39 cellular contexts compared by ENCODE assay signal in the genomic region with DNA sequence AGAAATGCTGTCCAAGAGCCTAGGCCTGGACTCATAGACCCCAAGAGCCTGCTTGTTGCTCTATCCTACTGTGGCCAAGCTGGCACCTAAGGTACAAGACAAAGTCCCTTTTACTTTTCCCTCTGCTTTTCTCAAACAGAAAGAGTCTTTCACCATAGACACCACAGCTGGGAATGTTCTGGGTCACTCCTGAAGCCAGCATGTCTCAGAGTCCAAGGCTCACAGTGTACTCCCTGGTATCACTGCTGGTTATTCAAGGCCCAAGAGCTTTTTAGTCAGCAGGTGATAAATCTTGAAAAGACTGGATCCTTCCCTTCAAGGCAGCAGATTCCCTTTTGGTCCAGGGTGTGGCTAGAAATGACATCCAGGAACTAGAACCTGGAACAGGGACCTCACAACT.
"Had no signal": no experiment of that assay in that cellular context is flagged by ENCODE, and none has a peak within 500 bp of the region (broad histone marks: within the 10 kb centered on the region; RNA-seq: fewer than 3 reads in every experiment).

No MANE protein-coding gene starts in this region.

- H3K27ac Mint-ChIP-seq: activated naive CD4-positive, alpha-beta T cell treated with anti-CD3 and anti-CD28 coated beads, Interleukin-2, amount 10 ng/mL, durations not matched to agents 7 days and 5 days; activated naive CD4-positive, alpha-beta T cell treated with anti-CD3 and anti-CD28 coated beads, Interleukin-2, amount 50 U/mL, for 24 hours; activated naive CD4-positive, alpha-beta T cell treated with anti-CD3 and anti-CD28 coated beads, Interleukin-2, amount 50 U/mL, for 72 hours; activated naive CD8-positive, alpha-beta T cell; activated naive CD8-positive, alpha-beta T cell treated with anti-CD3 and anti-CD28 coated beads for 36 hours; activated naive CD8-positive, alpha-beta T cell treated with anti-CD3 and anti-CD28 coated beads, Interleukin-2, amount 10 ng/mL, durations not matched to agents 7 days and 5 days; activated naive CD8-positive, alpha-beta T cell treated with anti-CD3 and anti-CD28 coated beads, Interleukin-2, amount 50 U/mL, for 24 hours; activated T-cell treated with anti-CD3 and anti-CD28 coated beads, Interleukin-2, amount 50 U/mL, for 24 hours; activated T-cell treated with anti-CD3 and anti-CD28 coated beads, Interleukin-2, amount 50 U/mL, for 72 hours; activated T-helper 1 cell treated with anti-CD3 and anti-CD28 coated beads, Interleukin-12 subunit alpha, Interleukin-12 subunit beta, Interleukin-2, Interleukin-4 antibody, amounts not matched to agents 30 ng/mL and 10 ng/mL and 1 ng/mL, durations not matched to agents 14 hours and 24 hours and 36 hours; activated T-helper 17 cell treated with anti-CD3 and anti-CD28 coated beads, Interleukin-2, amount 50 U/mL, for 72 hours; activated T-helper 2 cell treated with anti-CD3 and anti-CD28 coated beads, Interferon-gamma antibody, Interleukin-2, Interleukin-4, amounts not matched to agents 10 μg/mL and 5 μg/mL and 100 μg/mL, durations not matched to agents 14 hours and 24 hours and 36 hours; brain had no signal

- H3K4me1 Mint-ChIP-seq: activated naive CD4-positive, alpha-beta T cell treated with anti-CD3 and anti-CD28 coated beads, Interleukin-2, amount 10 ng/mL, durations not matched to agents 7 days and 5 days; activated naive CD4-positive, alpha-beta T cell treated with anti-CD3 and anti-CD28 coated beads, Interleukin-2, amount 50 U/mL, for 24 hours; activated naive CD8-positive, alpha-beta T cell treated with anti-CD3 and anti-CD28 coated beads for 36 hours; activated naive CD8-positive, alpha-beta T cell treated with anti-CD3 and anti-CD28 coated beads, Interleukin-2, amount 10 ng/mL, durations not matched to agents 7 days and 5 days; activated naive CD8-positive, alpha-beta T cell treated with anti-CD3 and anti-CD28 coated beads, Interleukin-2, amount 50 U/mL, for 24 hours; activated T-helper 17 cell treated with anti-CD3 and anti-CD28 coated beads, Interleukin-2, amount 50 U/mL, for 72 hours; central memory CD8-positive, alpha-beta T cell had no signal

- FAIRE-seq: astrocyte had no signal

- H3K27me3 Mint-ChIP-seq: activated naive CD4-positive, alpha-beta T cell treated with anti-CD3 and anti-CD28 coated beads, Interleukin-2, amount 10 ng/mL, durations not matched to agents 7 days and 5 days; activated naive CD4-positive, alpha-beta T cell treated with anti-CD3 and anti-CD28 coated beads, Interleukin-2, amount 50 U/mL, for 24 hours; activated naive CD8-positive, alpha-beta T cell; activated naive CD8-positive, alpha-beta T cell treated with anti-CD3 and anti-CD28 coated beads for 36 hours; activated naive CD8-positive, alpha-beta T cell treated with anti-CD3 and anti-CD28 coated beads, Interleukin-2, amount 10 ng/mL, durations not matched to agents 7 days and 5 days; activated naive CD8-positive, alpha-beta T cell treated with anti-CD3 and anti-CD28 coated beads, Interleukin-2, amount 50 U/mL, for 24 hours; activated T-cell treated with anti-CD3 and anti-CD28 coated beads, Interleukin-2, amount 50 U/mL, for 24 hours; central memory CD8-positive, alpha-beta T cell had no signal

- H3K27me3 ChIP-seq: adrenal gland, ascending aorta, body of pancreas, brain microvascular endothelial cell, breast epithelium, cardiac muscle cell had no signal

- H3K36me3 ChIP-seq: adrenal gland, ascending aorta, brain microvascular endothelial cell, breast epithelium, cardiac muscle cell had no signal

- H3K36me3 Mint-ChIP-seq: activated naive CD4-positive, alpha-beta T cell treated with anti-CD3 and anti-CD28 coated beads, Interleukin-2, amount 10 ng/mL, durations not matched to agents 7 days and 5 days; activated naive CD4-positive, alpha-beta T cell treated with anti-CD3 and anti-CD28 coated beads, Interleukin-2, amount 50 U/mL, for 24 hours; activated naive CD4-positive, alpha-beta T cell treated with anti-CD3 and anti-CD28 coated beads, Interleukin-2, amount 50 U/mL, for 72 hours; activated naive CD8-positive, alpha-beta T cell; activated naive CD8-positive, alpha-beta T cell treated with anti-CD3 and anti-CD28 coated beads for 36 hours; activated naive CD8-positive, alpha-beta T cell treated with anti-CD3 and anti-CD28 coated beads, Interleukin-2, amount 10 ng/mL, durations not matched to agents 7 days and 5 days; brain had no signal

- H3K9me3 Mint-ChIP-seq: activated naive CD8-positive, alpha-beta T cell treated with anti-CD3 and anti-CD28 coated beads, Interleukin-2, amount 10 ng/mL, durations not matched to agents 7 days and 5 days; activated T-helper 1 cell treated with anti-CD3 and anti-CD28 coated beads, Interleukin-12 subunit alpha, Interleukin-12 subunit beta, Interleukin-2, Interleukin-4 antibody, amounts not matched to agents 30 ng/mL and 10 ng/mL and 1 ng/mL, durations not matched to agents 14 hours and 24 hours and 36 hours had no signal

- H3K4me1 ChIP-seq: adrenal gland, ascending aorta, body of pancreas, breast epithelium had no signal

- DNase-seq: activated effector memory CD4-positive, alpha-beta T cell treated with anti-CD3 and anti-CD28 coated beads, Interleukin-2, amount 50 U/mL, for 16 hours; activated effector memory CD4-positive, alpha-beta T cell treated with Interleukin-2 at 50 U/mL for 16 hours; activated gamma-delta T cell; activated gamma-delta T cell treated with Interleukin-2 at 50 U/mL for 16 hours; activated naive CD4-positive, alpha-beta T cell; activated naive CD4-positive, alpha-beta T cell treated with anti-CD3 and anti-CD28 coated beads, Interleukin-2, amount 10 ng/mL, durations not matched to agents 7 days and 5 days; activated naive CD4-positive, alpha-beta T cell treated with anti-CD3 and anti-CD28 coated beads, Interleukin-2, amount 50 U/mL, for 16 hours; activated naive CD4-positive, alpha-beta T cell treated with Interleukin-2 at 50 U/mL for 16 hours; activated naive CD8-positive, alpha-beta T cell treated with anti-CD3 and anti-CD28 coated beads for 36 hours; activated naive CD8-positive, alpha-beta T cell treated with anti-CD3 and anti-CD28 coated beads, Interleukin-2, amount 10 ng/mL, durations not matched to agents 7 days and 5 days; activated naive CD8-positive, alpha-beta T cell treated with anti-CD3 and anti-CD28 coated beads, Interleukin-2, amount 50 U/mL, for 24 hours; activated T-cell treated with anti-CD3 and anti-CD28 coated beads for 4 hours; activated T-cell treated with anti-CD3 and anti-CD28 coated beads, Interleukin-2, amount 50 U/mL, for 1 hour; activated T-cell treated with anti-CD3 and anti-CD28 coated beads, Interleukin-2, amount 50 U/mL, for 24 hours; activated T-cell treated with anti-CD3 and anti-CD28 coated beads, Interleukin-2, amount 50 U/mL, for 4 hours; activated T-cell treated with anti-CD3 and anti-CD28 coated beads, Interleukin-2, amount 50 U/mL, for 48 hours; activated T-cell treated with anti-CD3 and anti-CD28 coated beads, Interleukin-2, amount 50 U/mL, for 72 hours; adrenal gland; amniotic stem cell; amygdala; anterior cingulate cortex; aorta; body of pancreas; brain microvascular endothelial cell; caudate nucleus; central memory CD4-positive, alpha-beta T cell; cerebellar nuclear complex had no signal

- H3K9me3 ChIP-seq: adrenal gland, ascending aorta, body of pancreas, breast epithelium had no signal

- H3K4me3 Mint-ChIP-seq: activated naive CD4-positive, alpha-beta T cell treated with anti-CD3 and anti-CD28 coated beads, Interleukin-2, amount 10 ng/mL, durations not matched to agents 7 days and 5 days; activated naive CD4-positive, alpha-beta T cell treated with anti-CD3 and anti-CD28 coated beads, Interleukin-2, amount 50 U/mL, for 24 hours; activated naive CD8-positive, alpha-beta T cell; activated naive CD8-positive, alpha-beta T cell treated with anti-CD3 and anti-CD28 coated beads for 36 hours; activated naive CD8-positive, alpha-beta T cell treated with anti-CD3 and anti-CD28 coated beads, Interleukin-2, amount 10 ng/mL, durations not matched to agents 7 days and 5 days; activated naive CD8-positive, alpha-beta T cell treated with anti-CD3 and anti-CD28 coated beads, Interleukin-2, amount 50 U/mL, for 24 hours; activated T-cell treated with anti-CD3 and anti-CD28 coated beads, Interleukin-2, amount 50 U/mL, for 24 hours; activated T-cell treated with anti-CD3 and anti-CD28 coated beads, Interleukin-2, amount 50 U/mL, for 4 hours; activated T-cell treated with anti-CD3 and anti-CD28 coated beads, Interleukin-2, amount 50 U/mL, for 72 hours; activated T-helper 1 cell treated with anti-CD3 and anti-CD28 coated beads, Interleukin-12 subunit alpha, Interleukin-12 subunit beta, Interleukin-2, Interleukin-4 antibody, amounts not matched to agents 30 ng/mL and 10 ng/mL and 1 ng/mL, durations not matched to agents 14 hours and 24 hours and 36 hours; activated T-helper 17 cell treated with anti-CD3 and anti-CD28 coated beads, Interleukin-2, amount 50 U/mL, for 72 hours; brain; central memory CD8-positive, alpha-beta T cell had no signal

- H3K27ac ChIP-seq: adrenal gland, ascending aorta, body of pancreas, brain microvascular endothelial cell, breast epithelium, cardiac muscle cell had no signal

- ATAC-seq: activated naive CD4-positive, alpha-beta T cell treated with anti-CD3 and anti-CD28 coated beads, Interleukin-2, amount 50 U/mL, for 72 hours; activated naive CD8-positive, alpha-beta T cell treated with anti-CD3 and anti-CD28 coated beads, Interleukin-2, amount 50 U/mL, for 24 hours; activated T-cell treated with anti-CD3 and anti-CD28 coated beads, Interleukin-2, amount 50 U/mL, for 4 hours; activated T-cell treated with anti-CD3 and anti-CD28 coated beads, Interleukin-2, amount 50 U/mL, for 72 hours; activated T-helper 17 cell treated with anti-CD3 and anti-CD28 coated beads, Interleukin-2, amount 50 U/mL, for 72 hours; body of pancreas had no signal

- H3K4me3 ChIP-seq: adrenal gland, ascending aorta, body of pancreas, breast epithelium, cardiac muscle cell had no signal
